1 cellular context compared by ENCODE assay signal in genomic region chr19:14769201-14769600, GRCh38.
TF ChIP-seq lines count a peak whose summit lies in the region.

No MANE protein-coding gene starts in this region.

TF ChIP-seq in SK-N-SH, 30 proteins besides CTCF, POLR2A, EP300 and RAD21 (continued from another document):
- TF ChIP-seq REST (IDR thresholded peaks at IDR 0.05; ENCODE audit: low read depth, low read length): no peak
- TF ChIP-seq POLR2AphosphoS5 (IDR thresholded peaks at IDR 0.05; ENCODE audit: low read depth, low read length): no peak
TF ChIP-seq in SK-N-SH: peak in this region for 0.
